ENCODE assay signal across 18 cellular contexts in genomic region chr3:162285252-162285651, GRCh38.
"Had no signal": no experiment of that assay in that cellular context is flagged by ENCODE, and none has a peak within 500 bp of the region (broad histone marks: within the 10 kb centered on the region; RNA-seq: fewer than 3 reads in every experiment).

No MANE protein-coding gene starts in this region.

- H3K4me1 ChIP-seq: esophagus squamous epithelium, gastroesophageal sphincter, suprapubic skin, thyroid gland had no signal

- H3K27me3 ChIP-seq: esophagus squamous epithelium, gastroesophageal sphincter, neutrophil, sigmoid colon, suprapubic skin, thyroid gland had no signal

- H3K4me3 ChIP-seq: esophagus squamous epithelium, gastroesophageal sphincter, sigmoid colon, smooth muscle cell, suprapubic skin, thyroid gland had no signal

- H3K9me3 ChIP-seq: neutrophil, sigmoid colon, suprapubic skin, thyroid gland had no signal

- DNase-seq: esophagus squamous epithelium; glutamatergic neuron; hippocampal formation; left colon; mammary epithelial cell; naive thymus-derived CD4-positive, alpha-beta T cell; nephron progenitor cell; posterior cingulate gyrus; sigmoid colon; stimulated activated CD4-positive, alpha-beta T cell treated with anti-CD3 and anti-CD28 coated beads, Interleukin-2, amount 100 ng/mL, for 48 hours; stimulated activated naive CD8-positive, alpha-beta T cell treated with anti-CD3 and anti-CD28 coated beads, Interleukin-15, Interleukin-2, amounts not matched to agents 100 U/mL and 50 U/mL, for 24 hours; thyroid gland had no signal

- FAIRE-seq: colon, urothelium cell line had no signal

- ATAC-seq: gastroesophageal sphincter; left colon; naive thymus-derived CD4-positive, alpha-beta T cell; stimulated activated naive CD8-positive, alpha-beta T cell treated with anti-CD3 and anti-CD28 coated beads, Interleukin-15, Interleukin-2, amounts not matched to agents 100 U/mL and 50 U/mL, for 24 hours had no signal

- H3K27ac ChIP-seq: esophagus squamous epithelium, gastroesophageal sphincter, neutrophil, sigmoid colon, suprapubic skin, thyroid gland had no signal

- H3K36me3 ChIP-seq: esophagus squamous epithelium, gastroesophageal sphincter, neutrophil, sigmoid colon, suprapubic skin, thyroid gland had no signal
